In the genomic region with DNA sequence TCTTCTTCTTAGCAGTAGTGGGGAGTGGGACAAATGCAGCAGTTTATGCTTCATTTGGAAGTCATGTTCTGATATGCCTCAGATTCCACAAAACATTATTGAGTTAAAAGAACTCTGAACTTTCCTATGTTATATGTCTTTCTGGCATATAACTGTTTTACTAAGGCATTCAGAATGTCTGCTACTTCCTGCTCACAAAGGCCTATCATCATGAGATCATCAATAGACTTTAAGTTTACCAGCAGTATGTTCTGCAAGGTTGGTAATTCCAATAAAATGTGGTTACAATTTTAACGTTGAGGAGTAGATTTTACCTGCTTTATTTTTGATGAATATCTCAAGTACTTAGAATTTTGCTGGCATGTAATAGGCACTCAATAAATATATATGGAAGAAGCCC, we compare ENCODE assay signal across 13 cellular contexts.
A peak's percentile ranks its signal among the peaks of the same experiment; 100 is the strongest.
DNase-seq lines count a peak whose midpoint lies in the region; ATAC-seq and TF ChIP-seq lines count a peak whose summit lies in the region.
"Had no signal": no experiment of that assay in that cellular context is flagged by ENCODE, and none has a peak within 500 bp of the region (broad histone marks: within the 10 kb centered on the region; RNA-seq: fewer than 3 reads in every experiment).

No MANE protein-coding gene starts in this region.

- DNase-seq in ELR (ENCODE audit: low read depth): peak; percentile 67
- peak; percentile 4 for DNase-seq in adipocyte (ENCODE audit: low read depth)
- DNase-seq in fibroblast of mammary gland (ENCODE audit: low read depth): peak; percentile 7
- DNase-seq in nephron progenitor cell: no peak
- DNase-seq in heart right ventricle: no peak
- no peak for DNase-seq in NCI-H2081 treated with DMSO at 0.1 percent for 48 hours (lab: John Stamatoyannopoulos, UW)
- DNase-seq in NCI-H1417 treated with DMSO at 0.1 percent for 48 hours (lab: John Stamatoyannopoulos, UW): no peak
- DNase-seq: 8988T; CD4-positive, CD25-positive, alpha-beta regulatory T cell; H7; IMR-90 had no signal

- H3K4me3 Mint-ChIP-seq in nephron progenitor cell: no peak overlapping the region
- H3K4me3 Mint-ChIP-seq: CD4-positive, CD25-positive, alpha-beta regulatory T cell had no signal

- 87 to 97% methylated on average over 1 of the region's 1 CpG for WGBS in heart right ventricle, 2 donors

- H3K4me1 ChIP-seq in adipocyte (ENCODE audit: control insufficient read depth, insufficient read depth, low read length) (no peaks in the 10 kb centered on the region), heart right ventricle (no peaks in the 10 kb centered on the region)
- H3K4me1 ChIP-seq: BLaER1 treated with 17β-estradiol and CSF1 and Interleukin-3, amounts not matched to agents 10 nM and 100 nM had no signal

- H3K36me3 Mint-ChIP-seq in nephron progenitor cell (ENCODE audit: low read depth): peaks cover 4% of the 10 kb centered on the region
- H3K36me3 Mint-ChIP-seq: CD4-positive, CD25-positive, alpha-beta regulatory T cell had no signal

- TF ChIP-seq CTCF in fibroblast of mammary gland (conservative IDR thresholded peaks at IDR 0.05; ENCODE audit: control insufficient read depth, insufficient read depth, low read depth, low read length): no peak
- TF ChIP-seq CTCF in nephron progenitor cell (IDR thresholded peaks at IDR 0.05): no peak
- no peak for TF ChIP-seq CTCF in heart right ventricle (IDR thresholded peaks at IDR 0.05)

- peaks cover 55% of the 10 kb centered on the region for H3K9me3 Mint-ChIP-seq in nephron progenitor cell

- H3K4me3 ChIP-seq in adipocyte (ENCODE audit: low read length) (no peak overlapping the region), fibroblast of mammary gland (ENCODE audit: control insufficient read depth, low read depth, low read length) (no peak overlapping the region), heart right ventricle (no peak overlapping the region)
- H3K4me3 ChIP-seq: BLaER1 treated with 17β-estradiol and CSF1 and Interleukin-3, amounts not matched to agents 10 nM and 100 nM had no signal

- H3K9ac ChIP-seq in adipocyte (ENCODE audit: low read length): no peak overlapping the region
- H3K9ac ChIP-seq: BLaER1 treated with 17β-estradiol and CSF1 and Interleukin-3, amounts not matched to agents 10 nM and 100 nM had no signal

- H3K27me3 ChIP-seq in adipocyte (replicated peaks; ENCODE audit: control insufficient read depth, insufficient read depth, low read length) (no peaks in the 10 kb centered on the region), heart right ventricle (no peaks in the 10 kb centered on the region)
- H3K27me3 ChIP-seq: BLaER1 treated with 17β-estradiol and CSF1 and Interleukin-3, amounts not matched to agents 10 nM and 100 nM had no signal

- intact Hi-C loops in heart right ventricle (cut with DNase I): no loop called here

- no peak for ATAC-seq in heart right ventricle

- no peak overlapping the region for H3K27ac ChIP-seq in heart right ventricle
- H3K27ac ChIP-seq: BLaER1 treated with 17β-estradiol and CSF1 and Interleukin-3, amounts not matched to agents 10 nM and 100 nM; HL-60 had no signal

- peaks cover 5% of the 10 kb centered on the region for H3K27me3 Mint-ChIP-seq in nephron progenitor cell (ENCODE audit: low read depth, poor library complexity)

- no peaks in the 10 kb centered on the region for H3K36me3 ChIP-seq in adipocyte (ENCODE audit: control insufficient read depth, insufficient read depth, low read length, severe bottlenecking)
- no peaks in the 10 kb centered on the region for H3K36me3 ChIP-seq in heart right ventricle
- H3K36me3 ChIP-seq: BLaER1 treated with 17β-estradiol and CSF1 and Interleukin-3, amounts not matched to agents 10 nM and 100 nM had no signal

- H3K9me3 ChIP-seq in adipocyte (ENCODE audit: control insufficient read depth, low read length) (no peaks in the 10 kb centered on the region), heart right ventricle (peaks cover 0 to 4% (median 0%) of the 10 kb centered on the region in 11 donors)
- H3K9me3 ChIP-seq: BLaER1 treated with 17β-estradiol and CSF1 and Interleukin-3, amounts not matched to agents 10 nM and 100 nM had no signal

- H3K27ac Mint-ChIP-seq in nephron progenitor cell: peak overlapping the region; percentile 18
- H3K27ac Mint-ChIP-seq: CD4-positive, CD25-positive, alpha-beta regulatory T cell had no signal

- peaks cover 7% of the 10 kb centered on the region for H3K4me1 Mint-ChIP-seq in nephron progenitor cell

Comparison
In these comparisons a context has a peak if more than half of its experiments do, and no peak if none do; other contexts are left out.
1. DNase-seq: peak in ELR (single experiment), adipocyte (single experiment) and fibroblast of mammary gland (single experiment); none in nephron progenitor cell (single experiment), heart right ventricle (0 of 2), NCI-H2081 treated with DMSO at 0.1 percent for 48 hours (single experiment) and NCI-H1417 treated with DMSO at 0.1 percent for 48 hours (single experiment).